In genomic region chr11:72141066-72141465, GRCh38 we compare ENCODE assay signal across 15 cellular contexts. TPM values are rescaled to one million over a fixed set of nuclear protein-coding genes. Genes with fewer than 3 reads are reported as not detected.
DNase-seq lines count a peak whose midpoint lies in the region; TF ChIP-seq lines count a peak whose summit lies in the region.
"Had no signal": no experiment of that assay in that cellular context is flagged by ENCODE, and none has a peak within 500 bp of the region (broad histone marks: within the 10 kb centered on the region; RNA-seq: fewer than 3 reads in every experiment).

No MANE protein-coding gene starts in this region.

- no peak overlapping the region for H3K4me3 ChIP-seq in choroid plexus epithelial cell (ENCODE audit: low read depth, low read length)
- no peak overlapping the region for H3K4me3 ChIP-seq in effector memory CD4-positive, alpha-beta T cell (ENCODE audit: insufficient read depth, low read depth, low read length, poor library complexity, severe bottlenecking)
- H3K4me3 ChIP-seq: BLaER1, neural progenitor cell had no signal

- peak; percentile 18 for DNase-seq in activated T-cell treated with anti-CD3 and anti-CD28 coated beads for 48 hours (ENCODE audit: low read depth)
- DNase-seq in activated T-cell treated with anti-CD3 and anti-CD28 coated beads, Interleukin-2, amount 50 U/mL, for 24 hours, result no peak
- DNase-seq in RPMI7951 (ENCODE audit: low read depth), result peak; percentile 95
- peak; percentile 76 for DNase-seq in choroid plexus epithelial cell (ENCODE audit: low read depth)
- DNase-seq in stimulated activated CD8-positive, alpha-beta memory T cell treated with anti-CD3 and anti-CD28 coated beads, Interleukin-15, amount 100 ng/mL, for 48 hours (ENCODE audit: low read depth in 2 of 2), result peak; percentile 19 to 23
- DNase-seq in effector memory CD4-positive, alpha-beta T cell, result no peak
- DNase-seq in HuH-7 (ENCODE audit: low spot score), result no peak
- DNase-seq in KG1 (lab: John Stamatoyannopoulos, UW), result no peak
- DNase-seq: NCI-H774 had no signal

- H3K4me3 Mint-ChIP-seq in activated T-cell treated with anti-CD3 and anti-CD28 coated beads, Interleukin-2, amount 50 U/mL, for 24 hours, result no peak overlapping the region
- H3K4me3 Mint-ChIP-seq: neural progenitor cell had no signal

- no peaks in the 10 kb centered on the region for H3K36me3 Mint-ChIP-seq in activated T-cell treated with anti-CD3 and anti-CD28 coated beads, Interleukin-2, amount 50 U/mL, for 24 hours (ENCODE audit: low read depth)
- H3K36me3 Mint-ChIP-seq: neural progenitor cell had no signal

- no peaks in the 10 kb centered on the region for H3K4me1 ChIP-seq in effector memory CD4-positive, alpha-beta T cell (ENCODE audit: control insufficient read depth, insufficient read depth, low read length, poor library complexity, severe bottlenecking)
- H3K4me1 ChIP-seq: BLaER1, neural progenitor cell had no signal

- peaks cover 29% of the 10 kb centered on the region for H3K4me1 Mint-ChIP-seq in activated T-cell treated with anti-CD3 and anti-CD28 coated beads, Interleukin-2, amount 50 U/mL, for 24 hours (ENCODE audit: low read depth)
- H3K4me1 Mint-ChIP-seq: neural progenitor cell had no signal

- H3K27ac ChIP-seq in effector memory CD4-positive, alpha-beta T cell (ENCODE audit: insufficient read depth, low read length, poor library complexity, severe bottlenecking), result no peak overlapping the region
- H3K27ac ChIP-seq: BLaER1, neural progenitor cell, VCaP had no signal

- no peaks in the 10 kb centered on the region for H3K9me3 Mint-ChIP-seq in activated T-cell treated with anti-CD3 and anti-CD28 coated beads, Interleukin-2, amount 50 U/mL, for 24 hours
- H3K9me3 Mint-ChIP-seq: neural progenitor cell had no signal

- H3K9me3 ChIP-seq in effector memory CD4-positive, alpha-beta T cell (ENCODE audit: control insufficient read depth, low read length), result no peaks in the 10 kb centered on the region
- H3K9me3 ChIP-seq: BLaER1 had no signal

- no peak for TF ChIP-seq CTCF in choroid plexus epithelial cell (conservative IDR thresholded peaks at IDR 0.05; ENCODE audit: low read depth, low read length)

- peaks cover 8% of the 10 kb centered on the region for H3K27me3 Mint-ChIP-seq in activated T-cell treated with anti-CD3 and anti-CD28 coated beads, Interleukin-2, amount 50 U/mL, for 24 hours

- no peaks in the 10 kb centered on the region for H3K36me3 ChIP-seq in effector memory CD4-positive, alpha-beta T cell (ENCODE audit: control insufficient read depth, insufficient read depth, low read length)
- H3K36me3 ChIP-seq: BLaER1, neural progenitor cell had no signal

- H3K27ac Mint-ChIP-seq in activated T-cell treated with anti-CD3 and anti-CD28 coated beads, Interleukin-2, amount 50 U/mL, for 24 hours, result no peak overlapping the region
- H3K27ac Mint-ChIP-seq: neural progenitor cell had no signal

- H3K27me3 ChIP-seq in effector memory CD4-positive, alpha-beta T cell (replicated peaks; ENCODE audit: control insufficient read depth, insufficient read depth, low read length, poor library complexity, severe bottlenecking), result no peaks in the 10 kb centered on the region
- H3K27me3 ChIP-seq: BLaER1, neural progenitor cell had no signal

RNA-seq across cellular contexts. Expression of gene FOLR3, which starts 5.5 kb away (rescaled TPM):
- not detected in 2 replicates for total RNA-seq in RPMI7951 (2014; rRNA removed; shearing (Covaris generic))
- total RNA-seq: cardiac septum, H1, HT-29 had no signal

RNA-seq across cellular contexts. Expression of gene ANAPC15, which starts 28.6 kb away (rescaled TPM):
- 67.8 and 78.1 TPM in 2 replicates for total RNA-seq in RPMI7951 (2014; rRNA removed; shearing (Covaris generic))

RNA-seq across cellular contexts. Expression of gene TOMT, which starts 35.3 kb away (rescaled TPM):
- total RNA-seq in RPMI7951 (2014; rRNA removed; shearing (Covaris generic)), result not detected in 2 replicates
- total RNA-seq: cardiac septum, H1 had no signal

RNA-seq across cellular contexts. Expression of gene LAMTOR1, which starts 38.0 kb away (rescaled TPM):
- total RNA-seq in RPMI7951 (2014; rRNA removed; shearing (Covaris generic)), result 97.3 and 111 TPM in 2 replicates

RNA-seq across cellular contexts. Expression of gene FOLR1, which starts 50.9 kb away (rescaled TPM):
- total RNA-seq in RPMI7951 (2014; rRNA removed; shearing (Covaris generic)), result 0.10 TPM in 1 of 2 replicates, not detected in the other
- total RNA-seq: H1 had no signal

Comparison
In these comparisons a context has a peak if more than half of its experiments do, and no peak if none do; other contexts are left out.
1. DNase-seq: peak in activated T-cell treated with anti-CD3 and anti-CD28 coated beads for 48 hours (single experiment), RPMI7951 (single experiment), choroid plexus epithelial cell (single experiment) and stimulated activated CD8-positive, alpha-beta memory T cell treated with anti-CD3 and anti-CD28 coated beads, Interleukin-15, amount 100 ng/mL, for 48 hours (2 of 2); none in activated T-cell treated with anti-CD3 and anti-CD28 coated beads, Interleukin-2, amount 50 U/mL, for 24 hours (single experiment), effector memory CD4-positive, alpha-beta T cell (0 of 3), HuH-7 (single experiment) and KG1 (single experiment).